29 cellular contexts compared by ENCODE assay signal in genomic region chr3:149115114-149115513, GRCh38.
"Had no signal": no experiment of that assay in that cellular context is flagged by ENCODE, and none has a peak within 500 bp of the region (broad histone marks: within the 10 kb centered on the region; RNA-seq: fewer than 3 reads in every experiment).

No MANE protein-coding gene starts in this region.

- H3K4me1 ChIP-seq: colonic mucosa, pancreas, prostate gland, tibial nerve had no signal

- ATAC-seq: activated CD8-positive, alpha-beta T cell treated with anti-CD3 and anti-CD28 coated beads, Interleukin-2, amount 10 ng/mL, durations not matched to agents 7 days and 5 days; activated T-cell treated with anti-CD3 and anti-CD28 coated beads, Interleukin-2, amount 50 U/mL, for 72 hours; gastroesophageal sphincter; left colon; naive thymus-derived CD4-positive, alpha-beta T cell; pancreas; stimulated activated memory B cell treated with anti-CD40 and anti-IgM and Interleukin-4, amounts not matched to agents 10 μg/mL and 1 μg/mL and 100 μg/mL, for 72 hours; stimulated activated naive CD8-positive, alpha-beta T cell treated with anti-CD3 and anti-CD28 coated beads, Interleukin-15, amount 100 ng/mL, for 72 hours had no signal

- H3K4me2 ChIP-seq: hepatocyte, smooth muscle cell had no signal

- H3K4me3 ChIP-seq: cardiac muscle cell, colonic mucosa, dorsolateral prefrontal cortex, gastroesophageal sphincter, hepatocyte, pancreas, prostate gland, smooth muscle cell, tibial nerve had no signal

- H3K27ac ChIP-seq: cardiac muscle cell, colonic mucosa, dorsolateral prefrontal cortex, gastroesophageal sphincter, hepatocyte, pancreas, prostate gland, tibial nerve had no signal

- H3K36me3 Mint-ChIP-seq: activated naive CD8-positive, alpha-beta T cell; brain; naive thymus-derived CD4-positive, alpha-beta T cell; stimulated activated memory B cell treated with anti-CD40 and anti-IgM and Interleukin-4, amounts not matched to agents 10 μg/mL and 1 μg/mL and 100 μg/mL, for 72 hours had no signal

- H3K9me3 Mint-ChIP-seq: activated T-cell treated with anti-CD3 and anti-CD28 coated beads, Interleukin-2, amount 50 U/mL, for 72 hours; stimulated activated memory B cell treated with anti-CD40 and anti-IgM and Interleukin-4, amounts not matched to agents 10 μg/mL and 1 μg/mL and 100 μg/mL, for 72 hours had no signal

- DNase-seq: activated CD4-positive, alpha-beta T cell treated with anti-CD3 and anti-CD28 coated beads for 1 hour; activated CD8-positive, alpha-beta T cell treated with anti-CD3 and anti-CD28 coated beads, Interleukin-2, amount 10 ng/mL, durations not matched to agents 7 days and 5 days; activated naive CD4-positive, alpha-beta T cell treated with Interleukin-2 at 50 U/mL for 16 hours; activated T-cell treated with anti-CD3 and anti-CD28 coated beads for 4 hours; activated T-cell treated with anti-CD3 and anti-CD28 coated beads, Interleukin-2, amount 50 U/mL, for 72 hours; cerebellar nuclear complex; colonic mucosa; dorsolateral prefrontal cortex; effector memory CD4-positive, alpha-beta T cell; erythroblast; kidney; left colon; mammary epithelial cell; naive thymus-derived CD4-positive, alpha-beta T cell; pancreas; stimulated activated CD4-positive, alpha-beta T cell treated with anti-CD3 and anti-CD28 coated beads, Interleukin-1b, Interleukin-23, amount 100 ng/mL, for 48 hours; stimulated activated CD4-positive, alpha-beta T cell treated with anti-CD3 and anti-CD28 coated beads, Interleukin-4, amount 100 ng/mL, for 4 hours; stimulated activated CD8-positive, alpha-beta memory T cell treated with anti-CD3 and anti-CD28 coated beads, Interleukin-4, amount 100 ng/mL, for 48 hours; stimulated activated naive CD8-positive, alpha-beta T cell treated with anti-CD3 and anti-CD28 coated beads, Interleukin-15, amount 100 ng/mL, for 72 hours; T-helper 2 cell had no signal

- H3K27me3 ChIP-seq: cardiac muscle cell, colonic mucosa, dorsolateral prefrontal cortex, gastroesophageal sphincter, hepatocyte, pancreas, tibial nerve had no signal

- H3K4me1 Mint-ChIP-seq: brain; stimulated activated memory B cell treated with anti-CD40 and anti-IgM and Interleukin-4, amounts not matched to agents 10 μg/mL and 1 μg/mL and 100 μg/mL, for 72 hours; stimulated activated naive CD8-positive, alpha-beta T cell treated with anti-CD3 and anti-CD28 coated beads, Interleukin-15, amount 100 ng/mL, for 72 hours had no signal

- H3K36me3 ChIP-seq: cardiac muscle cell, colonic mucosa, gastroesophageal sphincter, pancreas, prostate gland, tibial nerve had no signal

- H3K4me3 Mint-ChIP-seq: activated CD8-positive, alpha-beta T cell treated with anti-CD3 and anti-CD28 coated beads, Interleukin-2, amount 10 ng/mL, durations not matched to agents 7 days and 5 days; activated naive CD8-positive, alpha-beta T cell; activated T-cell treated with anti-CD3 and anti-CD28 coated beads, Interleukin-2, amount 50 U/mL, for 72 hours; brain; naive thymus-derived CD4-positive, alpha-beta T cell; stimulated activated memory B cell treated with anti-CD40 and anti-IgM and Interleukin-4, amounts not matched to agents 10 μg/mL and 1 μg/mL and 100 μg/mL, for 72 hours; stimulated activated naive CD8-positive, alpha-beta T cell treated with anti-CD3 and anti-CD28 coated beads, Interleukin-15, amount 100 ng/mL, for 72 hours had no signal

- H3K27me3 Mint-ChIP-seq: activated naive CD8-positive, alpha-beta T cell; naive thymus-derived CD4-positive, alpha-beta T cell; stimulated activated memory B cell treated with anti-CD40 and anti-IgM and Interleukin-4, amounts not matched to agents 10 μg/mL and 1 μg/mL and 100 μg/mL, for 72 hours; stimulated activated naive CD8-positive, alpha-beta T cell treated with anti-CD3 and anti-CD28 coated beads, Interleukin-15, amount 100 ng/mL, for 72 hours had no signal

- H3K27ac Mint-ChIP-seq: activated CD8-positive, alpha-beta T cell treated with anti-CD3 and anti-CD28 coated beads, Interleukin-2, amount 10 ng/mL, durations not matched to agents 7 days and 5 days; activated naive CD8-positive, alpha-beta T cell; activated T-cell treated with anti-CD3 and anti-CD28 coated beads, Interleukin-2, amount 50 U/mL, for 72 hours; naive thymus-derived CD4-positive, alpha-beta T cell; stimulated activated memory B cell treated with anti-CD40 and anti-IgM and Interleukin-4, amounts not matched to agents 10 μg/mL and 1 μg/mL and 100 μg/mL, for 72 hours had no signal

- H3K79me2 ChIP-seq: hepatocyte had no signal
